In genomic region chr21:33916200-33916567, GRCh38 we compare ENCODE assay signal across 8 cellular contexts. TPM values are rescaled to one million over a fixed set of nuclear protein-coding genes. Genes with fewer than 3 reads are reported as not detected.
DNase-seq lines count a peak whose midpoint lies in the region; ATAC-seq and TF ChIP-seq lines count a peak whose summit lies in the region.

No MANE protein-coding gene starts in this region.

- no peak for DNase-seq in CD4-positive, CD25-positive, alpha-beta regulatory T cell
- no peak for DNase-seq in coronary artery (ENCODE audit: low spot score)
- no peak for DNase-seq in natural killer cell treated with Interleukin-12 subunit alpha and Interleukin-12 subunit beta and Interleukin-15 and Interleukin-18, amount 100 ng/mL, for 72 hours (ENCODE audit: low spot score)
- DNase-seq in retina, result no peak

- H3K4me1 ChIP-seq in CD4-positive, CD25-positive, alpha-beta regulatory T cell (ENCODE audit: control insufficient read depth, insufficient read depth, low read length, poor library complexity, severe bottlenecking), result peaks cover 15% of the 10 kb centered on the region
- peaks cover 11% of the 10 kb centered on the region; the same call in 1 of the 2 replicates for H3K4me1 ChIP-seq in HUES48 (ENCODE audit: control insufficient read depth, insufficient read depth, low read length)

- H3K9ac ChIP-seq in HUES48 (ENCODE audit: low read depth, low read length), result no peak overlapping the region

- TF ChIP-seq CTCF in coronary artery (IDR thresholded peaks at IDR 0.05), result no peak

- peaks cover 20 to 43% (median 28%) of the 10 kb centered on the region in 4 donors for H3K4me1 Mint-ChIP-seq in CD4-positive, CD25-positive, alpha-beta regulatory T cell
- H3K4me1 Mint-ChIP-seq in natural killer cell treated with Interleukin-12 subunit alpha and Interleukin-12 subunit beta and Interleukin-15 and Interleukin-18, amount 100 ng/mL, for 72 hours (ENCODE audit: low read depth in 2 of 2), result peaks cover 22 to 26% of the 10 kb centered on the region in 2 donors

- peak overlapping the region; percentile 98 to 99 (median 98) for H3K4me3 Mint-ChIP-seq in CD4-positive, CD25-positive, alpha-beta regulatory T cell
- peak overlapping the region; percentile 96 for H3K4me3 Mint-ChIP-seq in natural killer cell treated with Interleukin-12 subunit alpha and Interleukin-12 subunit beta and Interleukin-15 and Interleukin-18, amount 100 ng/mL, for 72 hours

- peaks cover 5% of the 10 kb centered on the region for H3K36me3 Mint-ChIP-seq in CD4-positive, CD25-positive, alpha-beta regulatory T cell
- H3K36me3 Mint-ChIP-seq in natural killer cell treated with Interleukin-12 subunit alpha and Interleukin-12 subunit beta and Interleukin-15 and Interleukin-18, amount 100 ng/mL, for 72 hours, result peaks cover 9% of the 10 kb centered on the region

- no peaks in the 10 kb centered on the region for H3K9me3 ChIP-seq in CD4-positive, CD25-positive, alpha-beta regulatory T cell (ENCODE audit: control insufficient read depth in 2 of 2, low read length in 2 of 2)
- H3K9me3 ChIP-seq in HUES48 (ENCODE audit: control insufficient read depth, insufficient read depth, low read length), result no peaks in the 10 kb centered on the region

- peak overlapping the region; percentile 87 for H3K4me3 ChIP-seq in CD4-positive, CD25-positive, alpha-beta regulatory T cell (ENCODE audit: low read depth, low read length)
- H3K4me3 ChIP-seq in HUES48 (ENCODE audit: low read depth, low read length) (peak overlapping the region; percentile 89), coronary artery (peak overlapping the region; percentile 87)

- H3K27me3 Mint-ChIP-seq in CD4-positive, CD25-positive, alpha-beta regulatory T cell, result no peaks in the 10 kb centered on the region
- H3K27me3 Mint-ChIP-seq in natural killer cell treated with Interleukin-12 subunit alpha and Interleukin-12 subunit beta and Interleukin-15 and Interleukin-18, amount 100 ng/mL, for 72 hours, result no peaks in the 10 kb centered on the region

- no peak for ATAC-seq in CD4-positive, CD25-positive, alpha-beta regulatory T cell (ENCODE audit: low read depth in 2 of 2)
- ATAC-seq in natural killer cell treated with Interleukin-12 subunit alpha and Interleukin-12 subunit beta and Interleukin-15 and Interleukin-18, amount 100 ng/mL, for 72 hours, result no peak
- ATAC-seq in GM18861 (IDR thresholded peaks at IDR 0.05; ENCODE audit: unreplicated experiment) (no peak), HG03354 (IDR thresholded peaks at IDR 0.05; ENCODE audit: poor library complexity, severe bottlenecking, unreplicated experiment) (no peak), GM19328 (IDR thresholded peaks at IDR 0.05; ENCODE audit: unreplicated experiment) (no peak)

- H3K27me3 ChIP-seq in CD4-positive, CD25-positive, alpha-beta regulatory T cell (ENCODE audit: control insufficient read depth, insufficient read depth, low read length), result no peaks in the 10 kb centered on the region
- H3K27me3 ChIP-seq in HUES48 (ENCODE audit: control insufficient read depth, insufficient read depth, low read length), result no peaks in the 10 kb centered on the region

- peaks cover 20% of the 10 kb centered on the region for H3K36me3 ChIP-seq in CD4-positive, CD25-positive, alpha-beta regulatory T cell (ENCODE audit: control insufficient read depth, insufficient read depth, low read length)
- H3K36me3 ChIP-seq in HUES48 (ENCODE audit: control insufficient read depth, insufficient read depth, low read length), result peaks cover 32% of the 10 kb centered on the region

- H3K27ac ChIP-seq in CD4-positive, CD25-positive, alpha-beta regulatory T cell (ENCODE audit: insufficient read depth, low read length, poor library complexity, severe bottlenecking), result peak overlapping the region; percentile 74
- H3K27ac ChIP-seq in HUES48 (ENCODE audit: low read depth, low read length), result no peak overlapping the region
- peak overlapping the region; percentile 85 for H3K27ac ChIP-seq in coronary artery

- no peaks in the 10 kb centered on the region for H3K9me3 Mint-ChIP-seq in CD4-positive, CD25-positive, alpha-beta regulatory T cell
- H3K9me3 Mint-ChIP-seq in natural killer cell treated with Interleukin-12 subunit alpha and Interleukin-12 subunit beta and Interleukin-15 and Interleukin-18, amount 100 ng/mL, for 72 hours, result no peaks in the 10 kb centered on the region

- peak overlapping the region; percentile 85 to 98 (median 98) for H3K27ac Mint-ChIP-seq in CD4-positive, CD25-positive, alpha-beta regulatory T cell
- H3K27ac Mint-ChIP-seq in natural killer cell treated with Interleukin-12 subunit alpha and Interleukin-12 subunit beta and Interleukin-15 and Interleukin-18, amount 100 ng/mL, for 72 hours, result peak overlapping the region; percentile 85 to 99

RNA-seq across cellular contexts. Expression of gene ATP5PO, which starts 0.6 kb away (rescaled TPM):
- total RNA-seq in CD4-positive, CD25-positive, alpha-beta regulatory T cell, result 119 TPM
- 100 to 1,000 TPM; 389 to 458 (median 427) TPM for polyA plus RNA-seq in CD4-positive, CD25-positive, alpha-beta regulatory T cell
- total RNA-seq in natural killer cell treated with Interleukin-12 subunit alpha and Interleukin-12 subunit beta and Interleukin-15 and Interleukin-18, amount 100 ng/mL, for 72 hours, result 100 to 1,000 TPM; 123 to 142 TPM
